In the genomic region with DNA sequence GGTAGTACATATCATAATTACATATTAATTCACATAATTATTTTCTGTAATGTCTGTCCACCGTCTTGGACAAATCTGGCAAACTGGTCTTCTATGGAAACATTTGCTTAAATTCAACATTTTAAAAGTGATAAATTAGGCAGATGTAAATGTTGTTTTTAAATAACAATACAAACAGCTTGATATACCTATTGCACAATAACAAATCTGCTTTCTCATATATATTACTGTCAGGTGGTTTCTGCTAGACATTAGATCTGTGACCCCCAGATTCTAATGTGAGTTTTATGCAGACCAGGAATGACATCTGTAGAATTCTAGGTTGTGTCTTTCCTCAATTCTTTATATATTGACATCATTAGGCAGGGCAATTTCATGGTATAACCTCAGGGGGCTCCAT, we compare ENCODE assay signal across 31 cellular contexts.
"Had no signal": no experiment of that assay in that cellular context is flagged by ENCODE, and none has a peak within 500 bp of the region (broad histone marks: within the 10 kb centered on the region; RNA-seq: fewer than 3 reads in every experiment).

No MANE protein-coding gene starts in this region.

- H3K36me3 Mint-ChIP-seq: natural killer cell; neural progenitor cell; stimulated activated memory B cell treated with anti-CD40 and anti-IgM and Interleukin-4, amounts not matched to agents 10 μg/mL and 1 μg/mL and 100 μg/mL, for 72 hours; type B pancreatic cell had no signal

- DNase-seq: natural killer cell; occipital lobe; ovary; posterior cingulate gyrus; psoas muscle; right cardiac atrium; spleen; stimulated activated CD4-positive, alpha-beta T cell treated with anti-CD3 and anti-CD28 coated beads, Interleukin-12 subunit alpha, Interleukin-12 subunit beta, amount 100 ng/mL, for 4 hours; stimulated activated CD4-positive, alpha-beta T cell treated with anti-CD3 and anti-CD28 coated beads, Interleukin-1b, Interleukin-23, amount 100 ng/mL, for 48 hours; stimulated activated CD4-positive, alpha-beta T cell treated with anti-CD3 and anti-CD28 coated beads, Interleukin-4, amount 100 ng/mL, for 1 hour; stimulated activated CD4-positive, alpha-beta T cell treated with anti-CD3 and anti-CD28 coated beads, Interleukin-4, amount 100 ng/mL, for 4 hours; stimulated activated CD8-positive, alpha-beta memory T cell treated with anti-CD3 and anti-CD28 coated beads, Interleukin-4, amount 100 ng/mL, for 48 hours; stimulated activated naive CD4-positive, alpha-beta T cell; stimulated activated naive CD8-positive, alpha-beta T cell treated with anti-CD3 and anti-CD28 coated beads, Interleukin-15, amount 100 ng/mL, for 72 hours; stimulated activated naive CD8-positive, alpha-beta T cell treated with anti-CD3 and anti-CD28 coated beads, Interleukin-15, Interleukin-2, amounts not matched to agents 100 U/mL and 50 U/mL, for 24 hours; substantia nigra; testis; tibial artery; transverse colon; upper lobe of right lung; uterus had no signal

- H3K9ac ChIP-seq: neural progenitor cell, parathyroid adenoma had no signal

- H3K9me3 ChIP-seq: ovary, psoas muscle, suprapubic skin, testis, transverse colon, upper lobe of right lung, uterus had no signal

- H3K9me3 Mint-ChIP-seq: neural progenitor cell, type B pancreatic cell had no signal

- ATAC-seq: natural killer cell; psoas muscle; right cardiac atrium; sciatic nerve; stimulated activated memory B cell treated with anti-CD40 and anti-IgM and Interleukin-4, amounts not matched to agents 10 μg/mL and 1 μg/mL and 100 μg/mL, for 72 hours; stimulated activated naive CD8-positive, alpha-beta T cell treated with anti-CD3 and anti-CD28 coated beads, Interleukin-15, amount 100 ng/mL, for 72 hours; stimulated activated naive CD8-positive, alpha-beta T cell treated with anti-CD3 and anti-CD28 coated beads, Interleukin-15, Interleukin-2, amounts not matched to agents 100 U/mL and 50 U/mL, for 24 hours; upper lobe of right lung had no signal

- H3K4me3 ChIP-seq: neural progenitor cell, ovary, psoas muscle, skin epidermis, smooth muscle cell, spleen, suprapubic skin, testis, tibial artery, transverse colon, upper lobe of right lung, uterus had no signal

- H2AFZ ChIP-seq: neural progenitor cell, parathyroid adenoma had no signal

- H3K4me1 Mint-ChIP-seq: natural killer cell; nephron; neural progenitor cell; stimulated activated memory B cell treated with anti-CD40 and anti-IgM and Interleukin-4, amounts not matched to agents 10 μg/mL and 1 μg/mL and 100 μg/mL, for 72 hours; stimulated activated naive CD8-positive, alpha-beta T cell treated with anti-CD3 and anti-CD28 coated beads, Interleukin-15, amount 100 ng/mL, for 72 hours had no signal

- H3K27me3 Mint-ChIP-seq: progenitor cell of endocrine pancreas; stimulated activated memory B cell treated with anti-CD40 and anti-IgM and Interleukin-4, amounts not matched to agents 10 μg/mL and 1 μg/mL and 100 μg/mL, for 72 hours; stimulated activated naive CD8-positive, alpha-beta T cell treated with anti-CD3 and anti-CD28 coated beads, Interleukin-15, amount 100 ng/mL, for 72 hours; type B pancreatic cell had no signal

- H3K4me3 Mint-ChIP-seq: natural killer cell; nephron; neural progenitor cell; stimulated activated memory B cell treated with anti-CD40 and anti-IgM and Interleukin-4, amounts not matched to agents 10 μg/mL and 1 μg/mL and 100 μg/mL, for 72 hours; stimulated activated naive CD8-positive, alpha-beta T cell treated with anti-CD3 and anti-CD28 coated beads, Interleukin-15, amount 100 ng/mL, for 72 hours; type B pancreatic cell had no signal

- H3K4me2 ChIP-seq: neural progenitor cell, smooth muscle cell had no signal

- H3K79me2 ChIP-seq: parathyroid adenoma had no signal

- H3K36me3 ChIP-seq: neural progenitor cell, ovary, spleen, suprapubic skin, tibial artery, transverse colon, upper lobe of right lung, uterus had no signal

- H3K27me3 ChIP-seq: neural progenitor cell, ovary, spleen, suprapubic skin, testis, tibial artery, transverse colon, upper lobe of right lung, uterus had no signal

- H3K4me1 ChIP-seq: neural progenitor cell, parathyroid adenoma, psoas muscle, spleen, suprapubic skin, testis, tibial artery, transverse colon, upper lobe of right lung, uterus had no signal

- H3K27ac ChIP-seq: neural progenitor cell, ovary, parathyroid adenoma, psoas muscle, skin epidermis, spleen, suprapubic skin, testis, tibial artery, transverse colon, upper lobe of right lung, uterus had no signal

- H3K27ac Mint-ChIP-seq: natural killer cell; nephron; neural progenitor cell; progenitor cell of endocrine pancreas; stimulated activated memory B cell treated with anti-CD40 and anti-IgM and Interleukin-4, amounts not matched to agents 10 μg/mL and 1 μg/mL and 100 μg/mL, for 72 hours; stimulated activated naive CD8-positive, alpha-beta T cell treated with anti-CD3 and anti-CD28 coated beads, Interleukin-15, amount 100 ng/mL, for 72 hours; type B pancreatic cell had no signal
